In genomic region chr3:127411083-127411727, GRCh38 we compare ENCODE assay signal across 20 cellular contexts.
DNase-seq lines count a peak whose midpoint lies in the region; ATAC-seq and TF ChIP-seq lines count a peak whose summit lies in the region.
"Had no signal": no experiment of that assay in that cellular context is flagged by ENCODE, and none has a peak within 500 bp of the region (broad histone marks: within the 10 kb centered on the region; RNA-seq: fewer than 3 reads in every experiment).

No MANE protein-coding gene starts in this region.

- TF ChIP-seq CTCF in sigmoid colon (IDR thresholded peaks at IDR 0.05) (no peak), brain microvascular endothelial cell (IDR thresholded peaks at IDR 0.05; ENCODE audit: low read depth, low read length, missing control alignments) (no peak)

- no peaks in the 10 kb centered on the region for H3K9me3 Mint-ChIP-seq in activated CD8-positive, alpha-beta memory T cell treated with anti-CD3 and anti-CD28 coated beads, Interleukin-2, amount 10 ng/mL, durations not matched to agents 7 days and 5 days (ENCODE audit: low read depth)
- no peaks in the 10 kb centered on the region for H3K9me3 Mint-ChIP-seq in activated T-helper 17 cell treated with anti-CD3 and anti-CD28 coated beads, Interleukin-2, amount 50 U/mL, for 72 hours
- H3K9me3 Mint-ChIP-seq: CD8-positive, alpha-beta memory T cell had no signal

- no peaks in the 10 kb centered on the region for H3K4me1 ChIP-seq in sigmoid colon
- H3K4me1 ChIP-seq: pancreas had no signal

- peaks cover 21% of the 10 kb centered on the region for H3K27me3 Mint-ChIP-seq in activated CD8-positive, alpha-beta memory T cell treated with anti-CD3 and anti-CD28 coated beads, Interleukin-2, amount 10 ng/mL, durations not matched to agents 7 days and 5 days
- peaks cover 37% of the 10 kb centered on the region for H3K27me3 Mint-ChIP-seq in activated T-helper 17 cell treated with anti-CD3 and anti-CD28 coated beads, Interleukin-2, amount 50 U/mL, for 72 hours

- H3K4me1 Mint-ChIP-seq in activated CD8-positive, alpha-beta memory T cell treated with anti-CD3 and anti-CD28 coated beads, Interleukin-2, amount 10 ng/mL, durations not matched to agents 7 days and 5 days, result no peaks in the 10 kb centered on the region
- H3K4me1 Mint-ChIP-seq in activated T-helper 17 cell treated with anti-CD3 and anti-CD28 coated beads, Interleukin-2, amount 50 U/mL, for 72 hours, result no peaks in the 10 kb centered on the region
- H3K4me1 Mint-ChIP-seq: CD8-positive, alpha-beta memory T cell had no signal

- H3K36me3 ChIP-seq in sigmoid colon (no peaks in the 10 kb centered on the region), brain microvascular endothelial cell (replicated peaks) (no peaks in the 10 kb centered on the region)
- H3K36me3 ChIP-seq: pancreas had no signal

- ATAC-seq in activated CD8-positive, alpha-beta memory T cell treated with anti-CD3 and anti-CD28 coated beads, Interleukin-2, amount 10 ng/mL, durations not matched to agents 7 days and 5 days, result no peak
- ATAC-seq in activated T-helper 17 cell treated with anti-CD3 and anti-CD28 coated beads, Interleukin-2, amount 50 U/mL, for 72 hours (replicated peaks), result no peak
- ATAC-seq: HepG2, pancreas had no signal

- no peak for TF ChIP-seq EP300 in sigmoid colon (IDR thresholded peaks at IDR 0.05)

- in situ Hi-C loops in brain microvascular endothelial cell (cut with HindIII; ENCODE audit: low pct_ligation_motif_present, low sequenced_read_pairs), result no loop called here

- H3K4me3 ChIP-seq in sigmoid colon, result no peak overlapping the region
- no peak overlapping the region for H3K4me3 ChIP-seq in brain microvascular endothelial cell (ENCODE audit: low read depth, low read length)
- H3K4me3 ChIP-seq: pancreas, skin epidermis had no signal

- H3K36me3 Mint-ChIP-seq in activated CD8-positive, alpha-beta memory T cell treated with anti-CD3 and anti-CD28 coated beads, Interleukin-2, amount 10 ng/mL, durations not matched to agents 7 days and 5 days, result no peaks in the 10 kb centered on the region
- H3K36me3 Mint-ChIP-seq in activated T-helper 17 cell treated with anti-CD3 and anti-CD28 coated beads, Interleukin-2, amount 50 U/mL, for 72 hours (ENCODE audit: low read depth), result no peaks in the 10 kb centered on the region
- H3K36me3 Mint-ChIP-seq: CD8-positive, alpha-beta memory T cell had no signal

- 71 to 86% methylated on average over 4 of the region's 4 CpGs for WGBS in sigmoid colon, 2 donors

- H3K4me3 Mint-ChIP-seq in activated CD8-positive, alpha-beta memory T cell treated with anti-CD3 and anti-CD28 coated beads, Interleukin-2, amount 10 ng/mL, durations not matched to agents 7 days and 5 days, result no peak overlapping the region
- H3K4me3 Mint-ChIP-seq in activated T-helper 17 cell treated with anti-CD3 and anti-CD28 coated beads, Interleukin-2, amount 50 U/mL, for 72 hours, result no peak overlapping the region
- H3K4me3 Mint-ChIP-seq: CD8-positive, alpha-beta memory T cell had no signal

- peak; percentile 24 for DNase-seq in activated CD8-positive, alpha-beta memory T cell treated with anti-CD3 and anti-CD28 coated beads for 24 hours
- no peak for DNase-seq in activated CD8-positive, alpha-beta memory T cell treated with anti-CD3 and anti-CD28 coated beads, Interleukin-2, amount 10 ng/mL, durations not matched to agents 7 days and 5 days
- peak; percentile 25 for DNase-seq in NCI-H524 treated with DMSO at 0.1 percent for 48 hours (lab: John Stamatoyannopoulos, UW)
- DNase-seq in erythroblast (lab: John Stamatoyannopoulos, UW), result peak; percentile 52 to 77
- peak; percentile 29 for DNase-seq in sigmoid colon
- DNase-seq in brain microvascular endothelial cell, result no peak
- DNase-seq in hepatic stellate cell (ENCODE audit: low spot score), result no peak
- DNase-seq: activated CD4-positive, CD25-positive, alpha-beta regulatory T cell treated with anti-CD3 and anti-CD28 coated beads, Interleukin-2, amount 50 U/mL, for 72 hours; activated CD8-positive, alpha-beta memory T cell treated with anti-CD3 and anti-CD28 coated beads, Interleukin-2, amount 50 U/mL, for 4 hours; activated naive CD4-positive, alpha-beta T cell treated with anti-CD3 and anti-CD28 coated beads, Interleukin-2, amount 50 U/mL, for 16 hours; CD8-positive, alpha-beta memory T cell; NCI-H2029; NK-92 treated with Interleukin-12 subunit alpha and Interleukin-12 subunit beta, amount 100 ng/mL, for 24 hours; T-helper 1 cell had no signal

- H3K27me3 ChIP-seq in sigmoid colon, result peaks cover 0 to 31% (median 0%) of the 10 kb centered on the region in 3 donors
- peaks cover 5% of the 10 kb centered on the region for H3K27me3 ChIP-seq in brain microvascular endothelial cell (replicated peaks)
- H3K27me3 ChIP-seq: pancreas had no signal

- H3K27ac Mint-ChIP-seq in activated CD8-positive, alpha-beta memory T cell treated with anti-CD3 and anti-CD28 coated beads, Interleukin-2, amount 10 ng/mL, durations not matched to agents 7 days and 5 days, result no peak overlapping the region
- H3K27ac Mint-ChIP-seq in activated T-helper 17 cell treated with anti-CD3 and anti-CD28 coated beads, Interleukin-2, amount 50 U/mL, for 72 hours, result no peak overlapping the region
- H3K27ac Mint-ChIP-seq: CD8-positive, alpha-beta memory T cell had no signal

- intact Hi-C loops in sigmoid colon (cut with DNase I), result no loop called here

- TF ChIP-seq POLR2A in erythroblast (IDR thresholded peaks at IDR 0.05; ENCODE audit: low read length), result no peak
- no peak for TF ChIP-seq POLR2A in sigmoid colon (IDR thresholded peaks at IDR 0.05)

- CTCF ChIA-PET in activated CD8-positive, alpha-beta memory T cell treated with anti-CD3 and anti-CD28 coated beads, Interleukin-2, amount 10 ng/mL, durations not matched to agents 7 days and 5 days (lab: Charles Lee), result no interaction called here

- no peaks in the 10 kb centered on the region for H3K9me3 ChIP-seq in sigmoid colon
- H3K9me3 ChIP-seq: pancreas had no signal

- H3K27ac ChIP-seq in sigmoid colon, result no peak overlapping the region
- no peak overlapping the region for H3K27ac ChIP-seq in brain microvascular endothelial cell
- H3K27ac ChIP-seq: epithelial cell of prostate, pancreas, RWPE1, skin epidermis had no signal

Comparison
In these comparisons a context has a peak if more than half of its experiments do, and no peak if none do; other contexts are left out.
1. DNase-seq: peak in activated CD8-positive, alpha-beta memory T cell treated with anti-CD3 and anti-CD28 coated beads for 24 hours (single experiment), NCI-H524 treated with DMSO at 0.1 percent for 48 hours (single experiment), erythroblast (2 of 2) and sigmoid colon (single experiment); none in activated CD8-positive, alpha-beta memory T cell treated with anti-CD3 and anti-CD28 coated beads, Interleukin-2, amount 10 ng/mL, durations not matched to agents 7 days and 5 days (single experiment), brain microvascular endothelial cell (single experiment) and hepatic stellate cell (single experiment).